1 cellular context compared by ENCODE assay signal in genomic region chr5:72283358-72283757, GRCh38.
TF ChIP-seq lines count a peak whose summit lies in the region.

No MANE protein-coding gene starts in this region.

TF ChIP-seq in SK-N-SH, 30 proteins besides CTCF, POLR2A, EP300 and RAD21 (continued from another document):
- TF ChIP-seq REST (IDR thresholded peaks at IDR 0.05; ENCODE audit: low read depth, low read length) (no peak), PBX3 (IDR thresholded peaks at IDR 0.05) (no peak), MXI1 (IDR thresholded peaks at IDR 0.05; ENCODE audit: low read depth, low read length) (no peak), MAX (IDR thresholded peaks at IDR 0.05; ENCODE audit: low read depth) (no peak), ZBTB33 (IDR thresholded peaks at IDR 0.05; ENCODE audit: borderline replicate concordance, low read depth) (no peak), ELF1 (IDR thresholded peaks at IDR 0.05) (no peak), CHD2 (IDR thresholded peaks at IDR 0.05; ENCODE audit: low read length, partially characterized antibody) (no peak), FOXJ3 (CRISPR knock-in tag; IDR thresholded peaks at IDR 0.05) (no peak), RCOR1 (IDR thresholded peaks at IDR 0.05; ENCODE audit: low read length) (no peak), POLR2AphosphoS5 (IDR thresholded peaks at IDR 0.05; ENCODE audit: low read depth, low read length) (no peak)
- TF ChIP-seq, protein P1, sequence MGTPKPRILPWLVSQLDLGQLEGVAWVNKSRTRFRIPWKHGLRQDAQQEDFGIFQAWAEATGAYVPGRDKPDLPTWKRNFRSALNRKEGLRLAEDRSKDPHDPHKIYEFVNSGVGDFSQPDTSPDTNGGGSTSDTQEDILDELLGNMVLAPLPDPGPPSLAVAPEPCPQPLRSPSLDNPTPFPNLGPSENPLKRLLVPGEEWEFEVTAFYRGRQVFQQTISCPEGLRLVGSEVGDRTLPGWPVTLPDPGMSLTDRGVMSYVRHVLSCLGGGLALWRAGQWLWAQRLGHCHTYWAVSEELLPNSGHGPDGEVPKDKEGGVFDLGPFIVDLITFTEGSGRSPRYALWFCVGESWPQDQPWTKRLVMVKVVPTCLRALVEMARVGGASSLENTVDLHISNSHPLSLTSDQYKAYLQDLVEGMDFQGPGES (IDR thresholded peaks at IDR 0.05; ENCODE audit: low read depth, low read length), result no peak
